Comparison of ENCODE assay signal across 8 cellular contexts in the genomic region with DNA sequence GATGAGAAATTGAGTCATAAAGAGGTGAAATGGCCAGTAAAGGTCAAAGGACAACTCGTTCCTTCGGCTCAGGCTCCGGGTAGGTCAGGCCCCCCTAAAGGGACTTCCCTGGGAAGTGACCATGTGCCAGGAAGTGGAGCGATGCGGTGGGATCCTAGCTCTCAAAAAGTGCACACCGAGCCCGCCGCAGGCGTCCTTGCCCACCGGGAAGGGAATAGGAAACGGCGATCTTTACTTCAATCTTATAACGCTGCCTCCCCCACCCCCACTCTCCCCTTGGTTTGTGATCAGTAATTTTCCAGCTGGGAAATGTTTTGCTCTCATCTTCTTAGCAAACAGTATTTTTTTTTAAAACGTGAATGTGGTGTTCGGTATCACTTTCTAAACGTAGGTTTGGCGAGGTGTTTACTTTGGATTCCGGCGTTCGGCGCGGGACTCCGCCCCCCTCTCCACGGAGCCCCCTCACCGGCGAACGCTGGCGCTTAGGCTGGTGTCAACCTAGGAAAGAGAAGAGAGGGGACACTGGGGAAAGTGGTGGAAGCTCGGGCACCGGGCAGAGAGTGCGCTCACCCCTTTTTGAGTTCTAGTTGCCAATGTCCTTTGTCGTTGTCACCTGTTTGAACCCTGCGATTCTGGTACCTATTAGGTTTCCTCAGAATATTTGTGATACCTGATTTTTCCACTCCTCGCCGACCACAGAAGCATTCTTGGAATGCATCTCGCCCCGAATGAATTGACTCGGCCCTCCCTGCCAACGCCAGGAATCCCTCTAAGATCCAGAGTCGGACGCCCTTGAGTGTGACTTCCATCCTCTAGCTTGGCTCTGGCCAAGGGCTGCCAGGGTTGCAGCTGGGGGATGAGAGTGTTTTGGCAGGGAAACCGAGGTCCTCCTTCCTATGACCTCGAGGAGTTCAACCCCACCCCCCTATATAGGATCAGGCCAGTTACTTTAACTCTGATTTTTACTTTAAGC. TPM values are rescaled to one million over a fixed set of nuclear protein-coding genes. Genes with fewer than 3 reads are reported as not detected.
DNase-seq lines count a peak whose midpoint lies in the region; ATAC-seq and TF ChIP-seq lines count a peak whose summit lies in the region.

No MANE protein-coding gene starts in this region.

- TF ChIP-seq POLR2A in esophagus squamous epithelium (IDR thresholded peaks at IDR 0.05) (no peak), uterus (IDR thresholded peaks at IDR 0.05) (no peak)

- H3K4me1 Mint-ChIP-seq in activated naive CD8-positive, alpha-beta T cell (ENCODE audit: low read depth): peaks cover 18% of the 10 kb centered on the region
- peaks cover 12% of the 10 kb centered on the region for H3K4me1 Mint-ChIP-seq in activated naive CD8-positive, alpha-beta T cell treated with anti-CD3 and anti-CD28 coated beads for 36 hours
- peaks cover 21 to 38% (median 24%) of the 10 kb centered on the region in 3 donors for H3K4me1 Mint-ChIP-seq in naive B cell

- no peaks in the 10 kb centered on the region for H3K9me3 Mint-ChIP-seq in activated naive CD8-positive, alpha-beta T cell (ENCODE audit: low read depth)
- no peaks in the 10 kb centered on the region for H3K9me3 Mint-ChIP-seq in activated naive CD8-positive, alpha-beta T cell treated with anti-CD3 and anti-CD28 coated beads for 36 hours
- peaks cover 0 to 4% (median 0%) of the 10 kb centered on the region in 7 donors for H3K9me3 Mint-ChIP-seq in naive B cell

- ATAC-seq in naive B cell (ENCODE audit: low read depth in 2 of 2): no peak
- ATAC-seq in GM18511 (IDR thresholded peaks at IDR 0.05; ENCODE audit: unreplicated experiment): no peak

- DNase-seq in activated naive CD8-positive, alpha-beta T cell treated with anti-CD3 and anti-CD28 coated beads for 36 hours: no peak
- DNase-seq in esophagus squamous epithelium (lab: John Stamatoyannopoulos, UW): no peak
- DNase-seq in naive B cell: peak; percentile 26
- DNase-seq in uterus: peak; percentile 50 to 59
- no peak for DNase-seq in MV-4-11 (lab: John Stamatoyannopoulos, UW)
- DNase-seq in H4 (ENCODE audit: low spot score): no peak

- H3K27ac ChIP-seq in esophagus squamous epithelium: peak overlapping the region; percentile 81 to 98 (median 97)
- H3K27ac ChIP-seq in uterus: peak overlapping the region; percentile 89 to 90

- H3K4me1 ChIP-seq in esophagus squamous epithelium (peaks cover 0 to 48% (median 14%) of the 10 kb centered on the region in 3 donors), uterus (no peaks in the 10 kb centered on the region)

- no peaks in the 10 kb centered on the region for H3K36me3 Mint-ChIP-seq in activated naive CD8-positive, alpha-beta T cell
- H3K36me3 Mint-ChIP-seq in activated naive CD8-positive, alpha-beta T cell treated with anti-CD3 and anti-CD28 coated beads for 36 hours: no peaks in the 10 kb centered on the region
- no peaks in the 10 kb centered on the region for H3K36me3 Mint-ChIP-seq in naive B cell

- no peak for TF ChIP-seq CTCF in esophagus squamous epithelium (IDR thresholded peaks at IDR 0.05)
- no peak for TF ChIP-seq CTCF in uterus (IDR thresholded peaks at IDR 0.05)

- H3K27ac Mint-ChIP-seq in activated naive CD8-positive, alpha-beta T cell: no peak overlapping the region
- H3K27ac Mint-ChIP-seq in activated naive CD8-positive, alpha-beta T cell treated with anti-CD3 and anti-CD28 coated beads for 36 hours: no peak overlapping the region
- H3K27ac Mint-ChIP-seq in naive B cell: peak overlapping the region; percentile 95 to 100 (median 96)

- peak overlapping the region; percentile 76 for H3K4me3 Mint-ChIP-seq in activated naive CD8-positive, alpha-beta T cell
- H3K4me3 Mint-ChIP-seq in activated naive CD8-positive, alpha-beta T cell treated with anti-CD3 and anti-CD28 coated beads for 36 hours: no peak overlapping the region
- H3K4me3 Mint-ChIP-seq in naive B cell: peak overlapping the region; percentile 84 to 92 (median 90)

- H3K36me3 ChIP-seq in esophagus squamous epithelium (peaks cover 0 to 20% (median 14%) of the 10 kb centered on the region in 3 donors), uterus (no peaks in the 10 kb centered on the region)

- 41 to 42% methylated on average over 32 to 43 of the region's 43 CpGs for WGBS in esophagus squamous epithelium, 2 donors

- peak overlapping the region in 3 of 4 donors; percentile 78 to 98 (median 89) for H3K4me3 ChIP-seq in esophagus squamous epithelium
- H3K4me3 ChIP-seq in uterus: peak overlapping the region; percentile 57 to 90

- no peaks in the 10 kb centered on the region for H3K9me3 ChIP-seq in esophagus squamous epithelium
- H3K9me3 ChIP-seq in uterus: no peaks in the 10 kb centered on the region

- H3K27me3 Mint-ChIP-seq in activated naive CD8-positive, alpha-beta T cell: peaks cover 39% of the 10 kb centered on the region
- H3K27me3 Mint-ChIP-seq in activated naive CD8-positive, alpha-beta T cell treated with anti-CD3 and anti-CD28 coated beads for 36 hours: peaks cover 73% of the 10 kb centered on the region
- peaks cover 49 to 69% (median 62%) of the 10 kb centered on the region in 3 donors for H3K27me3 Mint-ChIP-seq in naive B cell

- intact Hi-C loops in esophagus squamous epithelium (cut with DNase I) (loop anchor here (10.0 kb wide), 1 partner anchor 243 kb away; no protein-coding TSS in a partner anchor), uterus (cut with DNase I; ENCODE audit: low total_unique reads) (no loop called here)

- H3K27me3 ChIP-seq in esophagus squamous epithelium (peaks cover 0 to 18% (median 0%) of the 10 kb centered on the region in 4 donors), uterus (no peaks in the 10 kb centered on the region)

RNA-seq across cellular contexts. Expression of a gene that starts 1.8 kb away (rescaled TPM):
- under 1 TPM; 0.50 to 0.62 TPM for total RNA-seq in activated naive CD8-positive, alpha-beta T cell treated with anti-CD3 and anti-CD28 coated beads for 36 hours
- total RNA-seq in esophagus squamous epithelium (100 to 1,000 TPM in 2 of 4 donors, 10 to 100 TPM in 2; 72.0 to 157 (median 106) TPM), uterus (100 to 1,000 TPM in 2 of 4 donors, 10 to 100 TPM in 2; 20.2 to 152 (median 94.7) TPM)
- 1 to 10 TPM; 1.4 to 8.0 (median 2.2) TPM for polyA plus RNA-seq in naive B cell (ENCODE audit: low read depth in 6 of 6)
- total RNA-seq in H4 (2014; rRNA removed; shearing (Covaris generic)): 2.3 and 3.1 TPM in 2 replicates

Comparison
In these comparisons a context has a peak if more than half of its experiments do, and no peak if none do; other contexts are left out.
1. H3K27ac Mint-ChIP-seq: peak in naive B cell (6 of 6); none in activated naive CD8-positive, alpha-beta T cell (single experiment) and activated naive CD8-positive, alpha-beta T cell treated with anti-CD3 and anti-CD28 coated beads for 36 hours (single experiment).
2. DNase-seq: peak in naive B cell (single experiment) and uterus (2 of 2); none in activated naive CD8-positive, alpha-beta T cell treated with anti-CD3 and anti-CD28 coated beads for 36 hours (single experiment), esophagus squamous epithelium (single experiment), MV-4-11 (single experiment) and H4 (single experiment).